8 cellular contexts compared by ENCODE assay signal in the genomic region with DNA sequence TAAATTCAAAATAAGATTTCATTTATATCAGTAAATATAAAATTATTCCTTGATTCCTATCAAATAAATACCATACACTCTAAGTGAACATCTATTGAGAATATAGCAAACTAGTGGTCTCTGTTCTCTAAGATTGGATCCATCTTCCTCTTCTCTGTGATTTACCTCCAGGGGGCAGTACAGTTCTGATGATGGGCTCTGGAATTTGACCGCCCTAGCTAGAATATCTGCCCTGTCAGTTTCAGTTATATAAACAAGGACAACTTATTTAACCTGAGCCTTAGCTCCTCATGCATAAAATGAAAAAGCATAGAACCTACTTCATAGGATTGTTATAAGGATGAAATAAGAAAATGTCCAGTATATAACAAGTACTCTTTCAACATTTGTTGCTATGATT.
DNase-seq lines count a peak whose midpoint lies in the region; ATAC-seq and TF ChIP-seq lines count a peak whose summit lies in the region.

No MANE protein-coding gene starts in this region.

- no peaks in the 10 kb centered on the region for H3K4me1 Mint-ChIP-seq in T-cell

- DNase-seq in AG04449 (ENCODE audit: low read depth, low spot score), result no peak
- peak; percentile 27 for DNase-seq in GM12865 (ENCODE audit: low read depth)
- DNase-seq in MG63, result peak; percentile 5
- DNase-seq in amniotic stem cell (lab: John Stamatoyannopoulos, UW), result peak; percentile 58
- peak; percentile 75 for DNase-seq in left kidney (ENCODE audit: low read depth, low spot score)
- DNase-seq in upper lobe of left lung, result no peak
- no peak for DNase-seq in T-cell
- no peak for DNase-seq in sciatic nerve (ENCODE audit: low spot score)

- no peak overlapping the region for H3K27ac Mint-ChIP-seq in T-cell

- H3K4me3 ChIP-seq in AG04449 (ENCODE audit: low read depth, low read length) (no peak overlapping the region), GM12865 (ENCODE audit: low read depth, low read length) (no peak overlapping the region), MG63 (no peak overlapping the region), upper lobe of left lung (no peak overlapping the region)

- no peak overlapping the region for H3K27ac ChIP-seq in upper lobe of left lung

- H3K9me3 ChIP-seq in MG63 (no peaks in the 10 kb centered on the region), upper lobe of left lung (no peaks in the 10 kb centered on the region)

- H3K27me3 ChIP-seq in MG63 (no peaks in the 10 kb centered on the region), upper lobe of left lung (no peaks in the 10 kb centered on the region)

- no peaks in the 10 kb centered on the region for H3K9me3 Mint-ChIP-seq in T-cell

- CTCF ChIA-PET in AG04449 (lab: Yijun Ruan, JAX), result interaction anchor here (1.1 to 2.8 kb wide), 9 partner anchors 8 to 535 kb away, joined by 3 to 10 read pairs (median 4); no protein-coding TSS in a partner anchor
- CTCF ChIA-PET in T-cell (lab: Charles Lee), result no interaction called here

- no peaks in the 10 kb centered on the region for H3K36me3 ChIP-seq in MG63
- H3K36me3 ChIP-seq in upper lobe of left lung, result no peaks in the 10 kb centered on the region

- H3K4me3 Mint-ChIP-seq in T-cell, result no peak overlapping the region

- ATAC-seq in upper lobe of left lung (ENCODE audit: low FRiP score in 2 of 2) (no peak), T-cell (replicated peaks in 1 of 4) (no peak), sciatic nerve (no peak)

- intact Hi-C loops in sciatic nerve (cut with DNase I), result no loop called here

- H3K36me3 Mint-ChIP-seq in T-cell, result no peaks in the 10 kb centered on the region

- H3K4me1 ChIP-seq in upper lobe of left lung, result peaks cover 3 to 9% (median 7%) of the 10 kb centered on the region in 4 donors

- peak; percentile 41 for TF ChIP-seq CTCF in AG04449 (IDR thresholded peaks at IDR 0.05; ENCODE audit: insufficient read depth, low read length, missing control alignments)
- peak; percentile 46 for TF ChIP-seq CTCF in GM12865 (IDR thresholded peaks at IDR 0.05; ENCODE audit: insufficient read depth, low read depth, low read length, missing control alignments)
- peak in 2 of 6 experiments; percentile 20 to 25 for TF ChIP-seq CTCF in upper lobe of left lung (IDR thresholded peaks at IDR 0.05)

- POLR2A ChIA-PET in AG04449 (lab: Yijun Ruan, JAX), result no interaction called here
- POLR2A ChIA-PET in T-cell (lab: Charles Lee), result no interaction called here

- TF ChIP-seq EP300 in upper lobe of left lung (IDR thresholded peaks at IDR 0.05), result no peak

- WGBS in upper lobe of left lung, 2 donors, result 69 to 70% methylated on average over 1 of the region's 1 CpG

- peaks cover 0 to 5% of the 10 kb centered on the region in 2 donors for H3K27me3 Mint-ChIP-seq in T-cell

- TF ChIP-seq POLR2A in upper lobe of left lung (IDR thresholded peaks at IDR 0.05), result no peak

Comparison
In these comparisons a context has a peak if more than half of its experiments do, and no peak if none do; other contexts are left out.
1. DNase-seq: peak in GM12865 (single experiment), MG63 (single experiment), amniotic stem cell (single experiment) and left kidney (single experiment); none in AG04449 (single experiment), upper lobe of left lung (0 of 2), T-cell (0 of 34) and sciatic nerve (single experiment).